ENCODE assay signal across 10 cellular contexts in the genomic region with DNA sequence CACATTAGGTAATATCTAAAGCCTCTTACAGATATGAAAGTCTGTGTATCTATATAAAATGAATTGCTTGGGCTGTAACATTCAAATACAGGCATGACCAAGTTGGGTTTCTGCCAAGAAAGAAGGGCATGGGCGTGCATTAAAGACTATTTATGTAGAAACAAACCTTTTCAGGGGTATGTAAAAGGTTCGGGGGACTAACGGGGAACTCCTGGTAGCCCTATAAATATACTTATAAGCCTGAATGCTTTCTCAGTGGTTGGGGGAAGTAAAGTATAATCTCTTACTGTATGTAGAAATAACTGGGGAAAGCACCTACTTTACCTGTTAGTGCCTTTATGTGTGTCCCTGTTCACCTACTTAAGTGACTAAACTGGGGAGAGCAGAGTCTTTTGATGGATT.
DNase-seq lines count a peak whose midpoint lies in the region; ATAC-seq and TF ChIP-seq lines count a peak whose summit lies in the region.
"Had no signal": no experiment of that assay in that cellular context is flagged by ENCODE, and none has a peak within 500 bp of the region (broad histone marks: within the 10 kb centered on the region; RNA-seq: fewer than 3 reads in every experiment).

No MANE protein-coding gene starts in this region.

- peak overlapping the region; percentile 50 for H3K4me2 ChIP-seq in MM.1S (ENCODE audit: low read depth, low read length)
- no peak overlapping the region for H3K4me2 ChIP-seq in neuronal stem cell (ENCODE audit: insufficient read depth, low read length, poor library complexity, severe bottlenecking)

- TF ChIP-seq CTCF in MM.1S (IDR thresholded peaks at IDR 0.05; ENCODE audit: low read length): no peak
- no peak for TF ChIP-seq CTCF in stomach (IDR thresholded peaks at IDR 0.05)

- no peak overlapping the region for H4K91ac ChIP-seq in neuronal stem cell (ENCODE audit: low read depth, low read length, poor library complexity)

- no peak overlapping the region for H2BK120ac ChIP-seq in neuronal stem cell (ENCODE audit: low read depth, low read length)

- H3K23ac ChIP-seq in neuronal stem cell (ENCODE audit: low read depth, low read length, poor library complexity): no peak overlapping the region

- no peak overlapping the region for H3K4ac ChIP-seq in neuronal stem cell (ENCODE audit: low read length)

- no peak overlapping the region for H3K14ac ChIP-seq in neuronal stem cell (ENCODE audit: low read length)

- H3K27me3 ChIP-seq in MM.1S (replicated peaks; ENCODE audit: insufficient read depth, low read length): no peaks in the 10 kb centered on the region
- H3K27me3 ChIP-seq in stomach: no peaks in the 10 kb centered on the region
- H3K27me3 ChIP-seq in neuronal stem cell (ENCODE audit: control insufficient read depth in 3 of 3, insufficient read depth in 3 of 3, low read depth in 1 of 3, low read length in 3 of 3): no peaks in the 10 kb centered on the region

- H3K9ac ChIP-seq in MM.1S (ENCODE audit: low read length) (peak overlapping the region; percentile 37; the same call in 1 of the 2 replicates), neuronal stem cell (ENCODE audit: low read depth, low read length, poor library complexity) (no peak overlapping the region)

- H2BK5ac ChIP-seq in neuronal stem cell (ENCODE audit: low read length): no peak overlapping the region

- peak; percentile 26 for DNase-seq in activated naive CD4-positive, alpha-beta T cell treated with anti-CD3 and anti-CD28 coated beads, Interleukin-2, amount 50 U/mL, for 16 hours
- DNase-seq in activated naive CD4-positive, alpha-beta T cell (lab: John Stamatoyannopoulos, UW): no peak
- peak; percentile 96 for DNase-seq in MM.1S
- no peak for DNase-seq in stomach
- DNase-seq in substantia nigra (lab: John Stamatoyannopoulos, UW): no peak
- no peak for DNase-seq in neuronal stem cell (ENCODE audit: low spot score)
- DNase-seq in SHP77 (lab: John Stamatoyannopoulos, UW): no peak
- DNase-seq: activated CD4-positive, alpha-beta memory T cell treated with anti-CD3 and anti-CD28 coated beads for 36 hours; GOT3 had no signal

- H3K18ac ChIP-seq in neuronal stem cell (ENCODE audit: low read length): no peak overlapping the region

- H3K4me3 ChIP-seq in MM.1S (ENCODE audit: low read length) (0 out of 2 replicates have a peak overlapping the region, but pooled peaks have one; percentile 3), stomach (no peak overlapping the region), neuronal stem cell (ENCODE audit: low read length in 2 of 2) (no peak overlapping the region)

- H3K9me3 ChIP-seq in MM.1S (replicated peaks; ENCODE audit: insufficient read depth, low read length) (no peaks in the 10 kb centered on the region), stomach (no peaks in the 10 kb centered on the region), neuronal stem cell (replicated peaks in 1 of 2; ENCODE audit: control insufficient read depth in 2 of 2, insufficient read depth in 1 of 2, low read depth in 1 of 2, low read length in 2 of 2) (peaks cover 0 to 2% of the 10 kb centered on the region in 2 donors)

- H3K79me2 ChIP-seq in MM.1S (ENCODE audit: low read length): 0 out of 2 replicates have a peak, but pooled peaks cover 7% of the 10 kb centered on the region

- intact Hi-C loops in stomach (cut with DNase I; ENCODE audit: low total_unique reads): no loop called here

- peaks cover 31% of the 10 kb centered on the region for H3F3A ChIP-seq in MM.1S (ENCODE audit: insufficient read depth, low read length)

- no peaks in the 10 kb centered on the region for H3K9me2 ChIP-seq in MM.1S (replicated peaks; ENCODE audit: insufficient read depth, low read length)

- TF ChIP-seq EP300 in stomach (IDR thresholded peaks at IDR 0.05): no peak

- H4K8ac ChIP-seq in neuronal stem cell (ENCODE audit: low read depth, low read length): no peak overlapping the region

- peak; percentile 97 for ATAC-seq in HG02763 (IDR thresholded peaks at IDR 0.05; ENCODE audit: unreplicated experiment)

- TF ChIP-seq POLR2A in stomach (IDR thresholded peaks at IDR 0.05): no peak

- no peaks in the 10 kb centered on the region for H3K79me1 ChIP-seq in neuronal stem cell (ENCODE audit: low read depth, low read length)

- H4K20me1 ChIP-seq in MM.1S (ENCODE audit: insufficient read depth, low read length): no peaks in the 10 kb centered on the region

- peaks cover 49% of the 10 kb centered on the region for H3K4me1 ChIP-seq in MM.1S (ENCODE audit: low read length)
- peaks cover 11 to 75% (median 15%) of the 10 kb centered on the region in 4 donors for H3K4me1 ChIP-seq in stomach
- peaks cover under 1 to 4% of the 10 kb centered on the region in 2 donors for H3K4me1 ChIP-seq in neuronal stem cell (ENCODE audit: control insufficient read depth in 2 of 2, insufficient read depth in 1 of 2, low read depth in 1 of 2, low read length in 2 of 2)

- H2AK5ac ChIP-seq in neuronal stem cell (ENCODE audit: low read depth, low read length): no peak overlapping the region

- H2BK12ac ChIP-seq in neuronal stem cell (ENCODE audit: low read length): no peak overlapping the region

- H2BK15ac ChIP-seq in neuronal stem cell (ENCODE audit: low read length): no peak overlapping the region

- H2AFZ ChIP-seq in MM.1S (ENCODE audit: low read length): peak overlapping the region; percentile 34
- no peak overlapping the region for H2AFZ ChIP-seq in neuronal stem cell (ENCODE audit: low read length)

- 48 to 63% (median 58%) methylated on average over 3 of the region's 3 CpGs for WGBS in stomach, 5 donors
- WGBS in neuronal stem cell (ENCODE audit: extremely low coverage in 2 of 2, insufficient read length in 2 of 2, insufficient replicate concordance in 1 of 2), 2 donors: no CpG with 5 or more reads among the region's 3 CpGs

- H3K36me3 ChIP-seq in MM.1S (replicated peaks; ENCODE audit: insufficient read depth, low read length) (no peaks in the 10 kb centered on the region), stomach (no peaks in the 10 kb centered on the region), neuronal stem cell (replicated peaks in 1 of 2; ENCODE audit: control insufficient read depth in 2 of 2, insufficient read depth in 2 of 2, low read length in 2 of 2) (no peaks in the 10 kb centered on the region)

- peak overlapping the region; percentile 81 for H3K27ac ChIP-seq in MM.1S (ENCODE audit: low read length)
- peak overlapping the region in 3 of 5 donors; percentile 27 to 35 (median 30) for H3K27ac ChIP-seq in stomach
- no peak overlapping the region for H3K27ac ChIP-seq in substantia nigra (ENCODE audit: low read depth, low read length, poor library complexity, severe bottlenecking)
- H3K27ac ChIP-seq in neuronal stem cell (replicated peaks; ENCODE audit: low read length): no peak overlapping the region

Comparison
In these comparisons a context has a peak if more than half of its experiments do, and no peak if none do; other contexts are left out.
1. DNase-seq: peak in activated naive CD4-positive, alpha-beta T cell treated with anti-CD3 and anti-CD28 coated beads, Interleukin-2, amount 50 U/mL, for 16 hours (single experiment) and MM.1S (single experiment); none in activated naive CD4-positive, alpha-beta T cell (0 of 4), stomach (single experiment), substantia nigra (0 of 49), neuronal stem cell (single experiment) and SHP77 (0 of 2).
2. H3K27ac ChIP-seq: peak in MM.1S (single experiment) and stomach (3 of 5); none in substantia nigra (single experiment) and neuronal stem cell (single experiment).